In the genomic region with DNA sequence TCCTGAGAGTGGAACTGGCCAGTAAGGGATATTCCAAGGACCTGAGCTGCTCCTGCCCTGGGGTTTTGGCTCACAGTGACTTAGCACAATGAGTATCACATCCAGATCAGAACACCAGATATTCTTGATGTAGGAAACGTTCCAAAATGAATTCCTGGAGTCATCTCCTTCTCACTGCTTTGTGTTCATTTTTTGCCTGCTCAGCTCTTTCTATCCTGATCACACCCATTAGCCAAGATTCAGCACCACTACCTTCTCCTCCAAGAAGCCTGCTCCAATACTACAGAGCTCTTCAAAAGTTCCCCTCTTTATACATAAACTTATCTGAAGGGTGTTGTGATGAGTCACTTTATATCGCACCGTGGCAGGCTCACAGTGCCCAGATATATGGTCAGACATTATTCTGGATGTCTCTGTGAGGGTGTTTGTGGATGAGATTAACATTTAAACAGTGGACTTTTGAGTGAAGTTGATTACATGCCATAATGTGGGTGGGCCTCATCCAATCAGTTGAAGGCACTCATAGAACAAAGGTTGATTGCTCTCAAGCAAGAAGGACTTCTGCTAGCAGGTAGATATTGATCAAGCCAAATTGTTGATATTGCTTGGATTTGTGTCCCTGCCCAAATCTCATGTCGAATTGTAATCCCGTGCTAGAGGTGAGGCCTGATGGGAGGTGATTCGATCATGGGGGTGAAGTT, we compare ENCODE assay signal across 19 cellular contexts.
DNase-seq lines count a peak whose midpoint lies in the region; ATAC-seq, FAIRE-seq and TF ChIP-seq lines count a peak whose summit lies in the region.
"Had no signal": no experiment of that assay in that cellular context is flagged by ENCODE, and none has a peak within 500 bp of the region (broad histone marks: within the 10 kb centered on the region; RNA-seq: fewer than 3 reads in every experiment).

No MANE protein-coding gene starts in this region.

- no peak overlapping the region for H2AK5ac ChIP-seq in IMR-90 (ENCODE audit: low read depth, low read length)

- no peak for TF ChIP-seq CTCF in A549 (IDR thresholded peaks at IDR 0.05)
- TF ChIP-seq CTCF in IMR-90 (conservative IDR thresholded peaks at IDR 0.05; ENCODE audit: low read depth, low read length): no peak
- TF ChIP-seq CTCF in K562 (IDR thresholded peaks at IDR 0.05 in 2 of 3, conservative IDR thresholded peaks at IDR 0.05 in 1 of 3; ENCODE audit: insufficient read depth in 2 of 3, low read depth in 1 of 3, low read length in 3 of 3): no peak
- TF ChIP-seq CTCF in prostate gland (IDR thresholded peaks at IDR 0.05): no peak

- H3K36me3 ChIP-seq in IMR-90 (ENCODE audit: control insufficient read depth, insufficient read depth, low read length) (no peaks in the 10 kb centered on the region), K562 (ENCODE audit: control insufficient read depth, insufficient read depth, low read length) (no peaks in the 10 kb centered on the region), prostate gland (no peaks in the 10 kb centered on the region)
- H3K36me3 ChIP-seq: HAP-1 had no signal

- H3K23ac ChIP-seq in IMR-90 (ENCODE audit: low read depth, low read length): no peak overlapping the region

- FAIRE-seq in A549 (lab: Jason Lieb, UNC) (no peak), K562 (lab: Jason Lieb, UNC) (no peak)
- FAIRE-seq: GM12891, GM18507, H54 had no signal

- H3K27me3 ChIP-seq in IMR-90 (ENCODE audit: control insufficient read depth, insufficient read depth, low read length): no peaks in the 10 kb centered on the region
- H3K27me3 ChIP-seq in K562 (ENCODE audit: control insufficient read depth in 2 of 2, insufficient read depth in 2 of 2, low read length in 2 of 2): no peaks in the 10 kb centered on the region
- H3K27me3 ChIP-seq in prostate gland (replicated peaks; ENCODE audit: insufficient read depth): no peaks in the 10 kb centered on the region

- no peak overlapping the region for H4K91ac ChIP-seq in IMR-90 (ENCODE audit: insufficient read depth, low read depth, low read length)

- in situ Hi-C loops in IMR-90 (cut with MboI; ENCODE audit: low sequenced_read_pairs): no loop called here
- in situ Hi-C loops in K562 (cut with MboI): no loop called here

- H2BK15ac ChIP-seq in IMR-90 (ENCODE audit: low read depth, low read length): no peak overlapping the region

- H3K9me1 ChIP-seq in IMR-90 (ENCODE audit: insufficient read depth, low read length) (no peaks in the 10 kb centered on the region), K562 (ENCODE audit: control insufficient read depth, insufficient read depth, low read length) (no peaks in the 10 kb centered on the region)

- H2AFZ ChIP-seq in IMR-90 (replicated peaks; ENCODE audit: low read length, poor library complexity): no peak overlapping the region
- no peak overlapping the region for H2AFZ ChIP-seq in K562 (ENCODE audit: low read depth, low read length)
- H2AFZ ChIP-seq: GM23338 had no signal

- H3K56ac ChIP-seq in IMR-90 (ENCODE audit: extremely low read depth, insufficient read depth, low read length): no peak overlapping the region

- H3K18ac ChIP-seq in IMR-90 (ENCODE audit: low read depth, low read length): no peak overlapping the region

- no peak overlapping the region for H2BK5ac ChIP-seq in IMR-90 (ENCODE audit: low read depth, low read length, poor library complexity, severe bottlenecking)

- no TSS peak for BruUV-seq in IMR-90 (replicated peaks; lab: Mats Ljungman, UMichigan)
- no TSS peak for BruUV-seq in K562 (replicated peaks; lab: Mats Ljungman, UMichigan)

- H3K9me3 ChIP-seq in A549 (no peaks in the 10 kb centered on the region), IMR-90 (ENCODE audit: control insufficient read depth, insufficient read depth, low read length) (peaks cover 9% of the 10 kb centered on the region), K562 (replicated peaks; ENCODE audit: control insufficient read depth, insufficient read depth, low read depth, low read length) (no peaks in the 10 kb centered on the region), prostate gland (no peaks in the 10 kb centered on the region)
- H3K9me3 ChIP-seq: HAP-1 had no signal

- H3K4me3 ChIP-seq in A549: no peak overlapping the region
- H3K4me3 ChIP-seq in IMR-90 (ENCODE audit: insufficient read depth, low read depth, low read length): no peak overlapping the region
- H3K4me3 ChIP-seq in K562: no peak overlapping the region
- H3K4me3 ChIP-seq in prostate gland: no peak overlapping the region
- H3K4me3 ChIP-seq: GM23338, HAP-1 had no signal

- no peak overlapping the region for H3K14ac ChIP-seq in IMR-90 (replicated peaks; ENCODE audit: low read depth, low read length)

- intact Hi-C loops in IMR-90 (cut with micrococcal nuclease) (no loop called here), K562 (cut with micrococcal nuclease) (no loop called here), prostate gland (cut with DNase I) (no loop called here)

- WGBS in A549 (ENCODE audit: missing lambda C conversion rate): 49% methylated on average over 6 of the region's 6 CpGs
- 40% methylated on average over 1 of the region's 6 CpGs; no CpG with 5 or more reads in 1 of the 2 experiments for WGBS in IMR-90 (ENCODE audit: extremely low coverage in 2 of 2, insufficient read length in 1 of 2), 2 experiments
- WGBS in K562 (ENCODE audit: insufficient coverage, low coverage, missing lambda C conversion rate): 3% methylated on average over 6 of the region's 6 CpGs
- 71% methylated on average over 6 of the region's 6 CpGs for WGBS in prostate gland

- no peaks in the 10 kb centered on the region for H3K79me1 ChIP-seq in IMR-90 (ENCODE audit: low read depth in 1 of 2, low read length in 2 of 2)

- TF ChIP-seq POLR2A in A549 (IDR thresholded peaks at IDR 0.05; ENCODE audit: low read length): no peak
- no peak for TF ChIP-seq POLR2A in IMR-90 (IDR thresholded peaks at IDR 0.05; ENCODE audit: low read depth, low read length)
- no peak for TF ChIP-seq POLR2A in K562 (conservative IDR thresholded peaks at IDR 0.05)
- no peak for TF ChIP-seq POLR2A in prostate gland (IDR thresholded peaks at IDR 0.05)

- POLR2A ChIA-PET in A549 (lab: Yijun Ruan, JAX) (no interaction called here), IMR-90 (lab: Charles Lee; ENCODE audit: unreplicated experiment) (no interaction called here), K562 (lab: Yijun Ruan, JAX) (interaction anchor here (0.6 kb wide), 1 partner anchor 1663 kb away, joined by 3 read pairs; no protein-coding TSS in a partner anchor)

- TF ChIP-seq RAD21 in A549 (conservative IDR thresholded peaks at IDR 0.05 in 1 of 2, IDR thresholded peaks at IDR 0.05 in 1 of 2) (no peak), IMR-90 (IDR thresholded peaks at IDR 0.05; ENCODE audit: low read length) (no peak), K562 (CRISPR knock-in tag; conservative IDR thresholded peaks at IDR 0.05 in 1 of 2, IDR thresholded peaks at IDR 0.05 in 1 of 2) (no peak)

- ATAC-seq in A549: no peak; a peak in 2 of 6 replicates
- no peak for ATAC-seq in IMR-90 (ENCODE audit: low read depth)
- ATAC-seq in K562: no peak
- no peak for ATAC-seq in SK-N-SH treated with all-trans-retinoic acid at 6 μM for 48 hours
- ATAC-seq: GM23338 had no signal

- no peak overlapping the region for H2BK120ac ChIP-seq in IMR-90 (ENCODE audit: low read depth, low read length)

- no peak overlapping the region for H4K5ac ChIP-seq in IMR-90 (ENCODE audit: low read depth, low read length)

- no peak overlapping the region for H4K8ac ChIP-seq in IMR-90 (ENCODE audit: low read depth in 2 of 2, low read length in 2 of 2)

- H2AK9ac ChIP-seq in IMR-90 (replicated peaks; ENCODE audit: low read depth, low read length, poor library complexity): no peak overlapping the region

- H2BK20ac ChIP-seq in IMR-90 (ENCODE audit: low read depth, low read length): no peak overlapping the region

- no peak overlapping the region for H3K27ac ChIP-seq in A549
- H3K27ac ChIP-seq in IMR-90 (ENCODE audit: insufficient read depth, low read length): no peak overlapping the region
- no peak overlapping the region for H3K27ac ChIP-seq in K562 (ENCODE audit: extremely low read depth, low read depth, low read length)
- no peak overlapping the region for H3K27ac ChIP-seq in prostate gland

- 0 out of 3 replicates have a peak, but pooled peaks cover 5% of the 10 kb centered on the region for H3K4me1 ChIP-seq in A549
- H3K4me1 ChIP-seq in IMR-90 (ENCODE audit: control insufficient read depth, insufficient read depth, low read length): no peaks in the 10 kb centered on the region
- H3K4me1 ChIP-seq in K562 (replicated peaks in 1 of 2; ENCODE audit: control insufficient read depth in 2 of 2, insufficient read depth in 2 of 2, low read length in 2 of 2): no peaks in the 10 kb centered on the region
- H3K4me1 ChIP-seq in prostate gland (replicated peaks): no peaks in the 10 kb centered on the region
- H3K4me1 ChIP-seq: HAP-1 had no signal

- no peak overlapping the region for H3K4ac ChIP-seq in IMR-90 (ENCODE audit: low read depth, low read length)

- peak in 1 of 2 experiments; percentile 6 for DNase-seq in A549 (ENCODE audit: low read depth in 1 of 2, low spot score in 1 of 2)
- no peak for DNase-seq in IMR-90
- DNase-seq in K562 (ENCODE audit: extremely low read depth in 1 of 4, low spot score in 3 of 4): peak in 1 of 4 experiments; percentile 1
- no peak for DNase-seq in NCI-H1417 treated with DMSO at 0.1 percent for 48 hours (lab: John Stamatoyannopoulos, UW)
- DNase-seq in prostate gland (ENCODE audit: low spot score): no peak
- DNase-seq: 8988T; C1 segment of cervical spinal cord; Calu3; CD4-positive, alpha-beta memory T cell; COR-L47; DMS53; DMS79 treated with DMSO at 0.1 percent for 48 hours; GF-D8 had no signal

- CTCF ChIA-PET in A549 (lab: Yijun Ruan, JAX) (no interaction called here), IMR-90 (lab: Yijun Ruan, JAX) (no interaction called here), K562 (lab: Yijun Ruan, JAX; ENCODE audit: low intra/inter-chr PET ratio) (interaction anchor here (0.6 kb wide), 1 partner anchor 266 kb away, joined by 3 read pairs; no protein-coding TSS in a partner anchor)

- TF ChIP-seq EP300 in A549 (IDR thresholded peaks at IDR 0.05): no peak
- no peak for TF ChIP-seq EP300 in K562 (IDR thresholded peaks at IDR 0.05; ENCODE audit: low read length)

- H4K20me1 ChIP-seq in IMR-90 (ENCODE audit: insufficient read depth, low read length) (no peaks in the 10 kb centered on the region), K562 (replicated peaks; ENCODE audit: control insufficient read depth, insufficient read depth, low read length) (no peaks in the 10 kb centered on the region)

- no peaks in the 10 kb centered on the region for H3K79me2 ChIP-seq in K562 (ENCODE audit: control insufficient read depth, insufficient read depth, low read length)

- dilution Hi-C loops in IMR-90 (cut with HindIII; ENCODE audit: low sequenced_read_pairs, unreplicated experiment): no loop called here

- H3K9ac ChIP-seq in IMR-90 (ENCODE audit: low read depth, low read length) (no peak overlapping the region), K562 (ENCODE audit: insufficient read depth in 1 of 2, low read depth in 2 of 2, low read length in 2 of 2) (no peak overlapping the region)

- H3K4me2 ChIP-seq in A549: no peak overlapping the region
- no peak overlapping the region for H3K4me2 ChIP-seq in IMR-90 (ENCODE audit: low read depth, low read length)
- no peak overlapping the region for H3K4me2 ChIP-seq in K562 (ENCODE audit: insufficient read depth, low read length)
- H3K4me2 ChIP-seq: GM23338 had no signal

TF ChIP-seq in A549, 52 proteins besides CTCF, POLR2A, EP300 and RAD21 (continues in another document):
- no peak for TF ChIP-seq NR3C1 (IDR thresholded peaks at IDR 0.05)

Comparison
In these comparisons a context has a peak if more than half of its experiments do, and no peak if none do; other contexts are left out.
1. Of the 35 proteins assayed by ChIP-seq in both K562 and A549: peak only in K562: none; only in A549: none; in both: MAFK; in neither: 34.